ENCODE assay signal across 12 cellular contexts in the genomic region with DNA sequence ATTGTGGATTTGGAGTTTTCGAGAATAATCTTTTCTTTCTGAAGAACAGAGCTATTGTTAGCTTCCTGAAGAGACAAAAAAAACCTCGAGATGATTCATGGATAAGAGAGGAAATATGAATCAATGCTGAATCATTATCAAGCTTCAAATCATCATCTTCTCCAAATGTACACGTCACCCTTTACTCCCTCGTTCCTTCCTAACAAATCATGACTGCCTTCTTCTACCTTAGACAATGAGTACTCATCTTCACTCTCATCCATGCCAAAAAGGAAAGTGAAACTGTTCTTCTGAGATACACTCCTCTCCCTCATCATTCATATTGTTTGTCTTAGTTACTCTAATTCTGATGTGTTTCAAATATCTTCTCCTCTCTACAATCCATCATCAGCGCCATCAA.
DNase-seq lines count a peak whose midpoint lies in the region; ATAC-seq and TF ChIP-seq lines count a peak whose summit lies in the region.
"Had no signal": no experiment of that assay in that cellular context is flagged by ENCODE, and none has a peak within 500 bp of the region (broad histone marks: within the 10 kb centered on the region; RNA-seq: fewer than 3 reads in every experiment).

No MANE protein-coding gene starts in this region.

- DNase-seq in RPMI7951 (ENCODE audit: low read depth) (peak; percentile 32), osteocyte (ENCODE audit: extremely low spot score, unreplicated experiment) (no peak), endothelial cell (ENCODE audit: low spot score) (no peak)
- no peak for DNase-seq in activated T-cell treated with anti-CD3 and anti-CD28 coated beads, Interleukin-2, amount 50 U/mL, for 1 hour
- no peak for DNase-seq in activated naive CD4-positive, alpha-beta T cell treated with anti-CD3 and anti-CD28 coated beads, Interleukin-2, amount 50 U/mL, for 72 hours (ENCODE audit: low spot score in 2 of 2)
- DNase-seq: activated CD8-positive, alpha-beta T cell treated with anti-CD3 and anti-CD28 coated beads, Interleukin-2, amount 10 ng/mL, durations not matched to agents 7 days and 5 days; DMS79 treated with DMSO at 0.1 percent for 48 hours; NCI-H187 treated with DMSO at 0.1 percent for 48 hours; SIG-M5; substantia nigra had no signal

- H3K27me3 Mint-ChIP-seq in osteocyte (ENCODE audit: unreplicated experiment) (no peaks in the 10 kb centered on the region), endothelial cell (ENCODE audit: unreplicated experiment) (no peaks in the 10 kb centered on the region)

- H3K27ac Mint-ChIP-seq in osteocyte (ENCODE audit: unreplicated experiment): no peak overlapping the region
- no peak overlapping the region for H3K27ac Mint-ChIP-seq in endothelial cell (ENCODE audit: unreplicated experiment)
- H3K27ac Mint-ChIP-seq in activated naive CD4-positive, alpha-beta T cell treated with anti-CD3 and anti-CD28 coated beads, Interleukin-2, amount 50 U/mL, for 72 hours: no peak overlapping the region
- H3K27ac Mint-ChIP-seq: activated CD8-positive, alpha-beta T cell treated with anti-CD3 and anti-CD28 coated beads, Interleukin-2, amount 10 ng/mL, durations not matched to agents 7 days and 5 days had no signal

- no peaks in the 10 kb centered on the region for H3K36me3 Mint-ChIP-seq in osteocyte (ENCODE audit: unreplicated experiment)
- H3K36me3 Mint-ChIP-seq in endothelial cell (ENCODE audit: low read depth, unreplicated experiment): peaks cover 4% of the 10 kb centered on the region
- no peaks in the 10 kb centered on the region for H3K36me3 Mint-ChIP-seq in activated naive CD4-positive, alpha-beta T cell treated with anti-CD3 and anti-CD28 coated beads, Interleukin-2, amount 50 U/mL, for 72 hours

- peak; percentile 86 for ATAC-seq in GM18867 (IDR thresholded peaks at IDR 0.05; ENCODE audit: unreplicated experiment)
- ATAC-seq in HG02798 (IDR thresholded peaks at IDR 0.05; ENCODE audit: poor library complexity, unreplicated experiment): peak; percentile 75
- no peak for ATAC-seq in activated naive CD4-positive, alpha-beta T cell treated with anti-CD3 and anti-CD28 coated beads, Interleukin-2, amount 50 U/mL, for 72 hours
- ATAC-seq: activated CD8-positive, alpha-beta T cell treated with anti-CD3 and anti-CD28 coated beads, Interleukin-2, amount 10 ng/mL, durations not matched to agents 7 days and 5 days had no signal

- H3K4me3 Mint-ChIP-seq in osteocyte (ENCODE audit: unreplicated experiment) (peak overlapping the region; percentile 10), endothelial cell (ENCODE audit: unreplicated experiment) (no peak overlapping the region)
- H3K4me3 Mint-ChIP-seq: activated CD8-positive, alpha-beta T cell treated with anti-CD3 and anti-CD28 coated beads, Interleukin-2, amount 10 ng/mL, durations not matched to agents 7 days and 5 days had no signal

- H3K4me1 Mint-ChIP-seq in osteocyte (ENCODE audit: unreplicated experiment) (peaks cover 3% of the 10 kb centered on the region), endothelial cell (ENCODE audit: unreplicated experiment) (no peaks in the 10 kb centered on the region)

- TF ChIP-seq CTCF in osteocyte (IDR thresholded peaks at IDR 0.05) (no peak), endothelial cell (IDR thresholded peaks at IDR 0.05; ENCODE audit: unreplicated experiment) (no peak)

- H3K9me3 Mint-ChIP-seq in osteocyte (ENCODE audit: unreplicated experiment) (peaks cover 17% of the 10 kb centered on the region), endothelial cell (ENCODE audit: unreplicated experiment) (peaks cover 7% of the 10 kb centered on the region)
- peaks cover 19 to 24% of the 10 kb centered on the region in 2 donors for H3K9me3 Mint-ChIP-seq in activated naive CD4-positive, alpha-beta T cell treated with anti-CD3 and anti-CD28 coated beads, Interleukin-2, amount 50 U/mL, for 72 hours

Comparison
In these comparisons a context has a peak if more than half of its experiments do, and no peak if none do; other contexts are left out.
1. ATAC-seq: peak in GM18867 (single experiment) and HG02798 (single experiment); none in activated naive CD4-positive, alpha-beta T cell treated with anti-CD3 and anti-CD28 coated beads, Interleukin-2, amount 50 U/mL, for 72 hours (0 of 2).